Comparison of ENCODE assay signal across 31 cellular contexts in genomic region chr12:69875416-69875815, GRCh38. TPM values are rescaled to one million over a fixed set of nuclear protein-coding genes. Genes with fewer than 3 reads are reported as not detected.
"Had no signal": no experiment of that assay in that cellular context is flagged by ENCODE, and none has a peak within 500 bp of the region (broad histone marks: within the 10 kb centered on the region; RNA-seq: fewer than 3 reads in every experiment).

No MANE protein-coding gene starts in this region.

- DNase-seq: activated CD4-positive, alpha-beta T cell treated with anti-CD3 and anti-CD28 coated beads for 1 hour; activated CD4-positive, alpha-beta T cell treated with anti-CD3 and anti-CD28 coated beads, Interleukin-2, amount 10 ng/mL, durations not matched to agents 7 days and 5 days; activated CD8-positive, alpha-beta T cell treated with anti-CD3 and anti-CD28 coated beads for 36 hours; activated naive CD4-positive, alpha-beta T cell; activated T-cell treated with anti-CD3 and anti-CD28 coated beads, Interleukin-2, amount 50 U/mL, for 48 hours; aorta; body of pancreas; cortex of kidney; effector memory CD8-positive, alpha-beta T cell; erythroblast; hippocampal formation; left cardiac atrium; left ventricle myocardium superior; naive B cell; nephron progenitor cell; ovary; sigmoid colon; small intestine; stimulated activated CD4-positive, alpha-beta T cell treated with anti-CD3 and anti-CD28 coated beads, Interleukin-1b, Interleukin-23, amount 100 ng/mL, for 48 hours; stimulated activated CD4-positive, alpha-beta T cell treated with anti-CD3 and anti-CD28 coated beads, Interleukin-4, amount 100 ng/mL, for 4 hours; stimulated activated CD8-positive, alpha-beta memory T cell treated with anti-CD3 and anti-CD28 coated beads, Interleukin-4, amount 100 ng/mL, for 48 hours; stomach; T-helper 17 cell; T1000; thyroid gland; upper lobe of left lung had no signal

- H3K27me3 ChIP-seq: body of pancreas, ovary, thyroid gland, vagina had no signal

- H3K36me3 ChIP-seq: gastroesophageal sphincter, ovary, sigmoid colon, stomach, thyroid gland, upper lobe of left lung, vagina had no signal

- ATAC-seq: activated CD8-positive, alpha-beta T cell treated with anti-CD3 and anti-CD28 coated beads for 36 hours; activated naive CD4-positive, alpha-beta T cell treated with anti-CD3 and anti-CD28 coated beads, Interleukin-2, amount 50 U/mL, for 72 hours; body of pancreas; effector memory CD8-positive, alpha-beta T cell; gastroesophageal sphincter; left cardiac atrium; left ventricle myocardium superior; stimulated activated memory B cell treated with anti-CD40 and anti-IgM and Interleukin-4, amounts not matched to agents 10 μg/mL and 1 μg/mL and 100 μg/mL, for 72 hours; T-helper 17 cell had no signal

- H3K9me3 ChIP-seq: body of pancreas, gastroesophageal sphincter, ovary, sigmoid colon, stomach, thyroid gland, upper lobe of left lung, vagina had no signal

- H3K4me3 ChIP-seq: body of pancreas, gastroesophageal sphincter, ovary, sigmoid colon, stomach, thyroid gland, upper lobe of left lung, vagina had no signal

- H3K27ac ChIP-seq: body of pancreas, gastroesophageal sphincter, ovary, sigmoid colon, stomach, thyroid gland, upper lobe of left lung, vagina had no signal

RNA-seq across cellular contexts. Expression of gene MYRFL, which starts 50.4 kb away (rescaled TPM):
- total RNA-seq: activated CD4-positive, alpha-beta T cell treated with anti-CD3 and anti-CD28 coated beads, Interleukin-2, amount 10 ng/mL, durations not matched to agents 7 days and 5 days; activated CD8-positive, alpha-beta T cell treated with anti-CD3 and anti-CD28 coated beads for 36 hours; activated naive CD4-positive, alpha-beta T cell treated with anti-CD3 and anti-CD28 coated beads, Interleukin-2, amount 50 U/mL, for 72 hours; activated T-helper 2 cell treated with anti-CD3 and anti-CD28 coated beads, Interferon-gamma antibody, Interleukin-2, Interleukin-4, amounts not matched to agents 10 μg/mL and 5 μg/mL and 100 μg/mL, durations not matched to agents 14 hours and 24 hours and 36 hours; gastroesophageal sphincter; left ventricle myocardium superior; sigmoid colon; T-helper 17 cell; vagina had no signal
